ENCODE assay signal across 9 cellular contexts in the genomic region with DNA sequence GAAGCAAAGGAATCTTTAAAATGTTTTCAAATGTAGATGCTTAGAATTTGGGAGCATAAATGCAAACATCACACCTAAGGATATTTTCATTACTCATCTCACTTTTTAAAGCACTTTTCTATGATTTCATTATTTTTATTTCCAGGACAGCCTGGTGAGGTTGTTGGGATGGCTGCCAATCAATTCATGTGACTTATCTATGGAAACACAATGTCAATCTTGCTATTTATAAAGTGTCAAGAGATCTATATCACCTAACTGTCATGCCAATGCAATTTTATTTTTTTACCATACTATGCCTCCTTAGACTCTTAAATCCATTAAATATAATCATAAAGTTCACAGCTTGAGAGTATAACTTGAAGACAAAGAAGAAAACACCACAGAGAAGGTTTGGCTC.
"Had no signal": no experiment of that assay in that cellular context is flagged by ENCODE, and none has a peak within 500 bp of the region (broad histone marks: within the 10 kb centered on the region; RNA-seq: fewer than 3 reads in every experiment).

No MANE protein-coding gene starts in this region.

- H3K9me3 Mint-ChIP-seq: HFFc6 had no signal

- H3K4me3 ChIP-seq: GM23248, HAP-1, K562 had no signal

- H3K27ac Mint-ChIP-seq: HFFc6 had no signal

- FAIRE-seq: K562 had no signal

- H3K9me3 ChIP-seq: HAP-1 had no signal

- H3K4me1 ChIP-seq: HAP-1 had no signal

- H3K9ac ChIP-seq: GM23248 had no signal

- H3K4me3 Mint-ChIP-seq: HFFc6 had no signal

- H2AFZ ChIP-seq: GM23248 had no signal

- H3K36me3 ChIP-seq: HAP-1 had no signal

- H3K27ac ChIP-seq: GM23248, HL-60 had no signal

- DNase-seq: GM23248, GOT3, H7, HFFc6, IMR-90, KG1 had no signal
